In the genomic region with DNA sequence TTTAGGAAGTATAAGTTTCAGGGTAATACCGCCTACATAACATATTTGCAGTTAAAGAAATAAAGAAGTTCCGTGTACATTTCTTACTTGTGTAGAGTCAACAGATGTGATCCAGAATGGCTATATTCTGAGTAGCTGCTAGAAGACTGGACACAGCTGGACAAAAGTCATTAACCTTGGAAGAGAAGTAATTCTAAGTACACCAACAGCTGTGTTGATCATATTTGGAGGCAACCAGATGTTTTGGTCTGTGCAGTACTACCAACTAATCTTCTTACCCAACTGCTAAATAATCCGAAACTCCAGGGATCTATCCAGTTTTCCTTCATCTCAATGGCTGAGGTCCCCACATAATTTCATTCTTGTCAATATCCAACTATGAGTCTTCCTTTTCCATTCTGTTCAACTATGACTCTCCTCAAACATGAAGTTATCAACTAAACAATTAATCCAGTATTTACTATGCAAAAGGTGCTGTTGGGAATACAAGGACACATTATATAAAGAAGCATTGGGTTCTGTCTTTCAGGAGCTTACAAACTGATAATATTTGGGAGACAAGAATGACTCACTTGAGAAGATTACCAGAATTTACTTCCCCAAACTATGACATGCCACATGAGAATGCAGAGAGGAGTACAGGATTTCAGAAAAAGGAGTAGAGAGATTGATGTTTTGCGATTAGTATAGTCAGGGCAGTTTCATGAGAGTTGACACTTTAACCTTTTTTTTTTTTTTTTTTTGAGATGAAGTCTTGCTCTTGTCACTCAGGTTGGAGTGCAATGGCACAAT, we compare ENCODE assay signal across 19 cellular contexts.
DNase-seq lines count a peak whose midpoint lies in the region; ATAC-seq and TF ChIP-seq lines count a peak whose summit lies in the region.
"Had no signal": no experiment of that assay in that cellular context is flagged by ENCODE, and none has a peak within 500 bp of the region (broad histone marks: within the 10 kb centered on the region; RNA-seq: fewer than 3 reads in every experiment).

No MANE protein-coding gene starts in this region.

- no peaks in the 10 kb centered on the region for H3K36me3 ChIP-seq in brain microvascular endothelial cell (replicated peaks)

- DNase-seq in AG04450 (ENCODE audit: low read depth, low spot score) (peak; percentile 33), LHCN-M2 (ENCODE audit: low read depth) (peak; percentile 12), brain microvascular endothelial cell (no peak), foreskin keratinocyte (peak in 1 of 2 donors; percentile 15), OCI-M2 (lab: John Stamatoyannopoulos, UW; ENCODE audit: unreplicated experiment) (no peak), COLO668 (lab: John Stamatoyannopoulos, UW; ENCODE audit: unreplicated experiment) (no peak)
- no peak for DNase-seq in activated CD4-positive, CD25-positive, alpha-beta regulatory T cell (lab: John Stamatoyannopoulos, UW)
- DNase-seq: 8988T; CD8-positive, alpha-beta T cell; DMS79; GDM1; NCI-H1436; NCI-H2029 treated with DMSO at 0.1 percent for 48 hours; NCI-H2171 treated with DMSO at 0.1 percent for 48 hours; NCI-H748 treated with DMSO at 0.1 percent for 48 hours had no signal

- in situ Hi-C loops in brain microvascular endothelial cell (cut with HindIII; ENCODE audit: low pct_ligation_motif_present, low sequenced_read_pairs) = no loop called here

- POLR2A ChIA-PET in AG04450 (lab: Yijun Ruan, JAX) = no interaction called here

- H3K4me1 ChIP-seq in foreskin keratinocyte = no peaks in the 10 kb centered on the region

- peak; percentile 36 for ATAC-seq in foreskin keratinocyte
- no peak for ATAC-seq in HG02623 (IDR thresholded peaks at IDR 0.05; ENCODE audit: unreplicated experiment)
- ATAC-seq: CD8-positive, alpha-beta T cell; GM12878; Panc1; Right ventricle myocardium inferior had no signal

- no peak overlapping the region for H3K4me3 ChIP-seq in AG04450 (ENCODE audit: low read depth, low read length)
- H3K4me3 ChIP-seq in brain microvascular endothelial cell (ENCODE audit: low read depth, low read length) = no peak overlapping the region
- H3K4me3 ChIP-seq: GM12878 had no signal

- CTCF ChIA-PET in AG04450 (lab: Charles Lee) = no interaction called here

- H3K27me3 ChIP-seq in AG04450 (ENCODE audit: control insufficient read depth, insufficient read depth, low read length) (no peaks in the 10 kb centered on the region), brain microvascular endothelial cell (replicated peaks) (no peaks in the 10 kb centered on the region), foreskin keratinocyte (no peaks in the 10 kb centered on the region)

- H3K27ac ChIP-seq in AG04450 (ENCODE audit: low read depth, low read length) (no peak overlapping the region), brain microvascular endothelial cell (peak overlapping the region; percentile 9), foreskin keratinocyte (no peak overlapping the region)

- no peak for TF ChIP-seq CTCF in AG04450 (IDR thresholded peaks at IDR 0.05; ENCODE audit: low read depth, low read length)
- no peak for TF ChIP-seq CTCF in brain microvascular endothelial cell (IDR thresholded peaks at IDR 0.05; ENCODE audit: low read depth, low read length, missing control alignments)
- no peak for TF ChIP-seq CTCF in foreskin keratinocyte (conservative IDR thresholded peaks at IDR 0.05)

- no peaks in the 10 kb centered on the region for H3K9me3 ChIP-seq in AG04450 (ENCODE audit: control insufficient read depth, insufficient read depth, low read length)

Comparison
In these comparisons a context has a peak if more than half of its experiments do, and no peak if none do; other contexts are left out.
1. DNase-seq: peak in AG04450 (single experiment) and LHCN-M2 (single experiment); none in brain microvascular endothelial cell (single experiment), OCI-M2 (single experiment), COLO668 (single experiment) and activated CD4-positive, CD25-positive, alpha-beta regulatory T cell (0 of 4).